1 cellular context compared by ENCODE assay signal in genomic region chr10:102713814-102714620, GRCh38.
TF ChIP-seq lines count a peak whose summit lies in the region.

Gene ARL3 (minus strand): TSS chr10:102714397. CDS start chr10:102714275, 122 bp downstream.

TF ChIP-seq in SK-N-SH, 30 proteins besides CTCF, POLR2A, EP300 and RAD21 (continued from another document):
- TF ChIP-seq PBX3 (IDR thresholded peaks at IDR 0.05) (no peak), CHD2 (IDR thresholded peaks at IDR 0.05; ENCODE audit: low read length, partially characterized antibody) (peak; percentile 75), REST (IDR thresholded peaks at IDR 0.05; ENCODE audit: low read depth, low read length) (0 out of 2 replicates have a peak, but pooled peaks have one; percentile 5), USF1 (IDR thresholded peaks at IDR 0.05; ENCODE audit: borderline replicate concordance, low read depth) (peak; percentile 88), TCF12 (IDR thresholded peaks at IDR 0.05) (no peak), SMC3 (IDR thresholded peaks at IDR 0.05; ENCODE audit: low read depth, low read length) (no peak), FOSL2 (IDR thresholded peaks at IDR 0.05; ENCODE audit: borderline replicate concordance, low read depth) (no peak), GATA2 (CRISPR knock-in tag; IDR thresholded peaks at IDR 0.05) (no peak), ELF1 (IDR thresholded peaks at IDR 0.05) (no peak), RFX5 (IDR thresholded peaks at IDR 0.05; ENCODE audit: low read length) (no peak), NFIC (IDR thresholded peaks at IDR 0.05; ENCODE audit: borderline replicate concordance) (peak; percentile 51; the same call in 1 of the 2 replicates), USF2 (IDR thresholded peaks at IDR 0.05; ENCODE audit: borderline replicate concordance, low read depth, low read length) (0 out of 2 replicates have a peak, but pooled peaks have one; percentile 46), IRF3 (IDR thresholded peaks at IDR 0.05; ENCODE audit: low read depth, low read length) (no peak), NRF1 (IDR thresholded peaks at IDR 0.05; ENCODE audit: low read depth, low read length) (peak; percentile 88), POLR2AphosphoS5 (IDR thresholded peaks at IDR 0.05; ENCODE audit: low read depth, low read length) (peak; percentile 61), TEAD4 (IDR thresholded peaks at IDR 0.05; ENCODE audit: borderline replicate concordance, insufficient read depth) (0 out of 2 replicates have a peak, but pooled peaks have one; percentile 15)
